In the genomic region with DNA sequence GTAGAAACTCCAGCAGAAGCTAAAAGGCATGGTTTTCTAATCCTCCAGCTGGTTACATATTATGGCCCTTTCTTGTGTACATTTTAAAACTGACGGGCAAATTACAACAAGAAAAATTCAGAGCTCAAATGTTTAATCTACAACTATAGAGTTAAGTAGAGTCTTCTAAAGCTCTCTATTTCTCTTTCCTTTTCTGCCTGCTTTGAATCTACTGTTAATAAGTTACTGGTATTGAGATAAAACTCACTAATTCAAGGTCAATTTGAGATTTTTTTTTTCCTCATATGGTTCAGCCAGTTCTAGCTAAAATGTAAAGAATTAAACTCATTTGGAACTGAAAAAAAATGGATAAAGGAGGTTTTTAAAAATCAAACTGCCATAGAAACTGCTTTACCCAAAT, we compare ENCODE assay signal across 40 cellular contexts. TPM values are rescaled to one million over a fixed set of nuclear protein-coding genes. Genes with fewer than 3 reads are reported as not detected.
"Had no signal": no experiment of that assay in that cellular context is flagged by ENCODE, and none has a peak within 500 bp of the region (broad histone marks: within the 10 kb centered on the region; RNA-seq: fewer than 3 reads in every experiment).

No MANE protein-coding gene starts in this region.

- H3K36me3 ChIP-seq: adrenal gland, ascending aorta, brain microvascular endothelial cell, breast epithelium, cardiac muscle cell had no signal

- H3K4me1 ChIP-seq: adrenal gland, ascending aorta, breast epithelium had no signal

- DNase-seq: activated effector memory CD4-positive, alpha-beta T cell treated with anti-CD3 and anti-CD28 coated beads, Interleukin-2, amount 50 U/mL, for 16 hours; activated effector memory CD4-positive, alpha-beta T cell treated with Interleukin-2 at 50 U/mL for 16 hours; activated gamma-delta T cell; activated gamma-delta T cell treated with Interleukin-2 at 50 U/mL for 16 hours; activated naive CD4-positive, alpha-beta T cell; activated naive CD4-positive, alpha-beta T cell treated with anti-CD3 and anti-CD28 coated beads for 36 hours; activated naive CD4-positive, alpha-beta T cell treated with anti-CD3 and anti-CD28 coated beads, Interleukin-2, amount 10 ng/mL, durations not matched to agents 7 days and 5 days; activated naive CD4-positive, alpha-beta T cell treated with anti-CD3 and anti-CD28 coated beads, Interleukin-2, amount 50 U/mL, for 16 hours; activated naive CD4-positive, alpha-beta T cell treated with Interleukin-2 at 50 U/mL for 16 hours; activated naive CD8-positive, alpha-beta T cell treated with anti-CD3 and anti-CD28 coated beads for 36 hours; activated naive CD8-positive, alpha-beta T cell treated with anti-CD3 and anti-CD28 coated beads, Interleukin-2, amount 10 ng/mL, durations not matched to agents 7 days and 5 days; activated naive CD8-positive, alpha-beta T cell treated with anti-CD3 and anti-CD28 coated beads, Interleukin-2, amount 50 U/mL, for 24 hours; activated T-cell treated with anti-CD3 and anti-CD28 coated beads for 4 hours; activated T-cell treated with anti-CD3 and anti-CD28 coated beads, Interleukin-2, amount 50 U/mL, for 1 hour; activated T-cell treated with anti-CD3 and anti-CD28 coated beads, Interleukin-2, amount 50 U/mL, for 24 hours; activated T-cell treated with anti-CD3 and anti-CD28 coated beads, Interleukin-2, amount 50 U/mL, for 4 hours; activated T-cell treated with anti-CD3 and anti-CD28 coated beads, Interleukin-2, amount 50 U/mL, for 48 hours; activated T-cell treated with anti-CD3 and anti-CD28 coated beads, Interleukin-2, amount 50 U/mL, for 72 hours; adrenal gland; amniotic stem cell; amygdala; anterior cingulate cortex; aorta; brain microvascular endothelial cell; caudate nucleus; central memory CD4-positive, alpha-beta T cell; cerebellar nuclear complex had no signal

- FAIRE-seq: astrocyte, bronchial epithelial cell had no signal

- H3K27ac ChIP-seq: adrenal gland, ascending aorta, brain microvascular endothelial cell, breast epithelium, cardiac muscle cell had no signal

- H3K4me3 ChIP-seq: adrenal gland, ascending aorta, breast epithelium, cardiac muscle cell had no signal

- H3K27me3 ChIP-seq: adrenal gland, ascending aorta, brain microvascular endothelial cell, breast epithelium, cardiac muscle cell had no signal

- H3K9me3 ChIP-seq: adrenal gland had no signal

- ATAC-seq: activated naive CD4-positive, alpha-beta T cell treated with anti-CD3 and anti-CD28 coated beads, Interleukin-2, amount 50 U/mL, for 72 hours; activated naive CD8-positive, alpha-beta T cell treated with anti-CD3 and anti-CD28 coated beads, Interleukin-2, amount 50 U/mL, for 24 hours; activated T-cell treated with anti-CD3 and anti-CD28 coated beads, Interleukin-2, amount 50 U/mL, for 4 hours; activated T-cell treated with anti-CD3 and anti-CD28 coated beads, Interleukin-2, amount 50 U/mL, for 72 hours; activated T-helper 17 cell treated with anti-CD3 and anti-CD28 coated beads, Interleukin-2, amount 50 U/mL, for 72 hours had no signal

RNA-seq across cellular contexts. Expression of gene PRSS37, which starts 1.6 kb away (rescaled TPM):
- total RNA-seq: activated naive CD4-positive, alpha-beta T cell treated with anti-CD3 and anti-CD28 coated beads for 36 hours; activated naive CD4-positive, alpha-beta T cell treated with anti-CD3 and anti-CD28 coated beads, Interleukin-2, amount 50 U/mL, for 72 hours; activated naive CD8-positive, alpha-beta T cell treated with anti-CD3 and anti-CD28 coated beads for 36 hours; activated naive CD8-positive, alpha-beta T cell treated with anti-CD3 and anti-CD28 coated beads, Interleukin-2, amount 10 ng/mL, durations not matched to agents 7 days and 5 days; activated T-cell treated with anti-CD3 and anti-CD28 coated beads, Interleukin-2, amount 50 U/mL, for 4 hours; activated T-cell treated with anti-CD3 and anti-CD28 coated beads, Interleukin-2, amount 50 U/mL, for 72 hours; activated T-helper 1 cell treated with anti-CD3 and anti-CD28 coated beads, Interleukin-12 subunit alpha, Interleukin-12 subunit beta, Interleukin-2, Interleukin-4 antibody, amounts not matched to agents 30 ng/mL and 10 ng/mL and 1 ng/mL, durations not matched to agents 14 hours and 24 hours and 36 hours; activated T-helper 17 cell treated with anti-CD3 and anti-CD28 coated beads, Interleukin-2, amount 50 U/mL, for 72 hours; activated T-helper 2 cell treated with anti-CD3 and anti-CD28 coated beads, Interferon-gamma antibody, Interleukin-2, Interleukin-4, amounts not matched to agents 10 μg/mL and 5 μg/mL and 100 μg/mL, durations not matched to agents 14 hours and 24 hours and 36 hours; adrenal gland; aorta; ascending aorta; astrocyte; breast epithelium; bronchial epithelial cell; cardiac muscle cell; cardiac septum; cerebellum; chondrocyte had no signal
- polyA plus RNA-seq: adipose tissue, adrenal gland, aorta had no signal

RNA-seq across cellular contexts. Expression of gene TAS2R5, which starts 52.9 kb away (rescaled TPM):
- total RNA-seq: ascending aorta had no signal
